In genomic region chr7:117401293-117402002, GRCh38 we compare ENCODE assay signal across 11 cellular contexts. TPM values are rescaled to one million over a fixed set of nuclear protein-coding genes. Genes with fewer than 3 reads are reported as not detected.
DNase-seq lines count a peak whose midpoint lies in the region; ATAC-seq, FAIRE-seq and TF ChIP-seq lines count a peak whose summit lies in the region.
"Had no signal": no experiment of that assay in that cellular context is flagged by ENCODE, and none has a peak within 500 bp of the region (broad histone marks: within the 10 kb centered on the region; RNA-seq: fewer than 3 reads in every experiment).

No MANE protein-coding gene starts in this region.

- H3K4me1 ChIP-seq in DOHH2 (ENCODE audit: control insufficient read depth, low read length) (no peaks in the 10 kb centered on the region), H9 (ENCODE audit: insufficient read depth, low read length) (no peaks in the 10 kb centered on the region), Panc1 (ENCODE audit: control insufficient read depth, insufficient read depth, low read length) (no peaks in the 10 kb centered on the region), keratinocyte (ENCODE audit: control insufficient read depth, extremely low read depth, insufficient read depth, low read length) (no peaks in the 10 kb centered on the region)

- no peak overlapping the region for H2BK5ac ChIP-seq in H9 (ENCODE audit: insufficient read length, low read length)

- H3K14ac ChIP-seq in H9 (ENCODE audit: insufficient read depth, low read length) = no peak overlapping the region

- H3K27ac Mint-ChIP-seq in H9 = no peak overlapping the region; a peak in 1 of 7 replicates
- no peak overlapping the region for H3K27ac Mint-ChIP-seq in activated CD4-positive, alpha-beta memory T cell treated with anti-CD3 and anti-CD28 coated beads, Interleukin-2, amount 10 ng/mL, durations not matched to agents 7 days and 5 days

- H3K4me2 ChIP-seq in DOHH2 (ENCODE audit: low read length) = no peak overlapping the region
- H3K4me2 ChIP-seq in H9 (ENCODE audit: insufficient read depth, insufficient read length, low read length) = no peak overlapping the region
- H3K4me2 ChIP-seq in keratinocyte (ENCODE audit: control insufficient read depth, extremely low read depth, insufficient read depth, low read depth, low read length) = no peak overlapping the region

- no peaks in the 10 kb centered on the region for H3K9me2 ChIP-seq in DOHH2 (replicated peaks; ENCODE audit: control insufficient read depth, low read length)

- no peak for FAIRE-seq in keratinocyte (lab: Jason Lieb, UNC)

- H3K36me3 ChIP-seq in DOHH2 (ENCODE audit: control insufficient read depth, low read length) (no peaks in the 10 kb centered on the region), Panc1 (ENCODE audit: control insufficient read depth, insufficient read depth, low read length) (no peaks in the 10 kb centered on the region; the same call in 1 of the 2 replicates), keratinocyte (ENCODE audit: control insufficient read depth in 2 of 2, extremely low read depth in 1 of 2, insufficient read depth in 2 of 2, low read length in 2 of 2) (no peaks in the 10 kb centered on the region)

- no peak overlapping the region for H3K56ac ChIP-seq in H9 (ENCODE audit: insufficient read length, low read depth, low read length)

- intact Hi-C loops in Panc1 (cut with micrococcal nuclease; ENCODE audit: unreplicated experiment) = loop anchor here (2.0 kb wide), 1 partner anchor 313 kb away; no protein-coding TSS in a partner anchor

- CTCF ChIA-PET in Panc1 (lab: Charles Lee) = interaction anchor here (0.6 kb wide), 1 partner anchor 168 kb away, joined by 3 read pairs; no protein-coding TSS in a partner anchor
- CTCF ChIA-PET in activated CD4-positive, alpha-beta memory T cell treated with anti-CD3 and anti-CD28 coated beads, Interleukin-2, amount 10 ng/mL, durations not matched to agents 7 days and 5 days (lab: Charles Lee) = interaction anchor here (0.6 kb wide), 1 partner anchor 54 kb away, joined by 3 read pairs; no protein-coding TSS in a partner anchor

- no peaks in the 10 kb centered on the region for H3F3A ChIP-seq in DOHH2 (ENCODE audit: control insufficient read depth, insufficient read depth)

- H2AFZ ChIP-seq in H9 (ENCODE audit: low read length) (no peak overlapping the region), keratinocyte (ENCODE audit: control insufficient read depth, low read length) (no peak overlapping the region)

- H4K8ac ChIP-seq in H9 (replicated peaks; ENCODE audit: insufficient read length, low read depth, low read length) = no peak overlapping the region

- no peaks in the 10 kb centered on the region for H3K9me1 ChIP-seq in keratinocyte (ENCODE audit: control insufficient read depth, extremely low read depth, insufficient read depth, low read length)

- no peak overlapping the region for H2BK12ac ChIP-seq in H9 (ENCODE audit: insufficient read length, low read depth, low read length)

- DNase-seq in H9 (no peak), Panc1 (ENCODE audit: low read depth, low spot score) (no peak), keratinocyte (ENCODE audit: low read depth, low spot score) (no peak), substantia nigra (lab: John Stamatoyannopoulos, UW) (no peak), GF-D8 (lab: John Stamatoyannopoulos, UW) (no peak)
- DNase-seq in activated CD4-positive, alpha-beta memory T cell treated with anti-CD3 and anti-CD28 coated beads, Interleukin-2, amount 10 ng/mL, durations not matched to agents 7 days and 5 days = no peak
- no peak for DNase-seq in stimulated activated CD4-positive, alpha-beta T cell treated with anti-CD3 and anti-CD28 coated beads, Interleukin-4, amount 100 ng/mL, for 4 hours
- DNase-seq: NCI-H146, posterior cingulate gyrus had no signal

- in situ Hi-C loops in Panc1 (cut with HindIII; ENCODE audit: low pct_unique_long_range_greater_than_20kb, low sequenced_read_pairs) = no loop called here

- H3K23me2 ChIP-seq in H9 (ENCODE audit: insufficient read length, low read depth, low read length, poor library complexity, severe bottlenecking) = no peaks in the 10 kb centered on the region

- no peaks in the 10 kb centered on the region for H3K79me1 ChIP-seq in H9 (ENCODE audit: insufficient read depth, low read depth, low read length, poor library complexity, severe bottlenecking)

- H3K23ac ChIP-seq in H9 (ENCODE audit: insufficient read length, low read depth, low read length) = no peak overlapping the region

- TF ChIP-seq CTCF in DOHH2 (IDR thresholded peaks at IDR 0.05; ENCODE audit: low read depth, low read length, poor library complexity, severe bottlenecking) (peak; percentile 41), H9 (conservative IDR thresholded peaks at IDR 0.05) (peak; percentile 64), Panc1 (IDR thresholded peaks at IDR 0.05) (peak; percentile 14; the same call in 1 of the 2 replicates), keratinocyte (optimal IDR thresholded peaks at IDR 0.05 in 1 of 3, IDR thresholded peaks at IDR 0.05 in 1 of 3, conservative IDR thresholded peaks at IDR 0.05 in 1 of 3; ENCODE audit: extremely low read depth in 1 of 3, insufficient read depth in 2 of 3, low read length in 3 of 3) (peak in 2 of 3 experiments; percentile 31 to 36)

- no peak overlapping the region for H2BK20ac ChIP-seq in H9 (ENCODE audit: low read depth, low read length, poor library complexity, severe bottlenecking)

- H3K4me3 ChIP-seq in DOHH2 (ENCODE audit: low read length) = no peak overlapping the region
- H3K4me3 ChIP-seq in Panc1 (ENCODE audit: low read depth in 2 of 2, low read length in 2 of 2) = no peak overlapping the region
- no peak overlapping the region for H3K4me3 ChIP-seq in keratinocyte (ENCODE audit: control insufficient read depth in 2 of 3, extremely low read depth in 1 of 3, insufficient read depth in 2 of 3, low read depth in 1 of 3, low read length in 3 of 3)

- dilution Hi-C loops in keratinocyte (cut with MboI; ENCODE audit: extremely low pct_ligation_motif_present, low sequenced_read_pairs) = no loop called here

- no peak overlapping the region for H4K91ac ChIP-seq in H9 (ENCODE audit: insufficient read length, low read depth, low read length)

- no peak overlapping the region for H2BK120ac ChIP-seq in H9 (ENCODE audit: low read depth, low read length, poor library complexity, severe bottlenecking)

- no peak overlapping the region for H3K4me3 Mint-ChIP-seq in H9
- H3K4me3 Mint-ChIP-seq in activated CD4-positive, alpha-beta memory T cell treated with anti-CD3 and anti-CD28 coated beads, Interleukin-2, amount 10 ng/mL, durations not matched to agents 7 days and 5 days = no peak overlapping the region

- no TSS peak for BruUV-seq in Panc1 (replicated peaks; lab: Mats Ljungman, UMichigan)

- H3K27ac ChIP-seq in DOHH2 (ENCODE audit: low read depth, low read length) (no peak overlapping the region), H9 (ENCODE audit: insufficient read length, low read depth, low read length) (no peak overlapping the region), Panc1 (ENCODE audit: low read length) (no peak overlapping the region), keratinocyte (ENCODE audit: control insufficient read depth, insufficient read depth, low read length) (no peak overlapping the region), substantia nigra (ENCODE audit: low read depth, low read length, poor library complexity, severe bottlenecking) (no peak overlapping the region)

- no CpG with 5 or more reads among the region's 5 CpGs for WGBS in H9 (ENCODE audit: extremely low coverage, insufficient read length, low lambda C conversion rate)

- H3K36me3 Mint-ChIP-seq in H9 (ENCODE audit: insufficient read depth in 1 of 3, low read depth in 3 of 3) = no peaks in the 10 kb centered on the region
- H3K36me3 Mint-ChIP-seq in activated CD4-positive, alpha-beta memory T cell treated with anti-CD3 and anti-CD28 coated beads, Interleukin-2, amount 10 ng/mL, durations not matched to agents 7 days and 5 days (ENCODE audit: low read depth) = no peaks in the 10 kb centered on the region

- POLR2A ChIA-PET in Panc1 (lab: Charles Lee) = no interaction called here
- POLR2A ChIA-PET in activated CD4-positive, alpha-beta memory T cell treated with anti-CD3 and anti-CD28 coated beads, Interleukin-2, amount 10 ng/mL, durations not matched to agents 7 days and 5 days (lab: Charles Lee) = no interaction called here

- peaks cover 5 to 10% of the 10 kb centered on the region in 2 experiments for H3K4me1 Mint-ChIP-seq in H9
- no peaks in the 10 kb centered on the region for H3K4me1 Mint-ChIP-seq in activated CD4-positive, alpha-beta memory T cell treated with anti-CD3 and anti-CD28 coated beads, Interleukin-2, amount 10 ng/mL, durations not matched to agents 7 days and 5 days

- H4K5ac ChIP-seq in H9 (ENCODE audit: insufficient read length, low read depth, low read length) = no peak overlapping the region

- no peaks in the 10 kb centered on the region for H3K79me2 ChIP-seq in DOHH2 (ENCODE audit: control insufficient read depth, low read length)
- no peaks in the 10 kb centered on the region for H3K79me2 ChIP-seq in H9 (ENCODE audit: insufficient read depth, low read length)
- H3K79me2 ChIP-seq in keratinocyte (ENCODE audit: control insufficient read depth, insufficient read depth, low read length) = no peaks in the 10 kb centered on the region

- H3K4ac ChIP-seq in H9 (ENCODE audit: low read depth, low read length) = no peak overlapping the region

- no peaks in the 10 kb centered on the region for H3K9me3 ChIP-seq in DOHH2 (ENCODE audit: control insufficient read depth, insufficient read depth, low read length)
- H3K9me3 ChIP-seq in H9 (ENCODE audit: control insufficient read depth, low read depth, low read length) = no peaks in the 10 kb centered on the region
- no peaks in the 10 kb centered on the region for H3K9me3 ChIP-seq in Panc1 (ENCODE audit: control insufficient read depth, insufficient read depth, low read depth, low read length)
- no peaks in the 10 kb centered on the region for H3K9me3 ChIP-seq in keratinocyte (ENCODE audit: control insufficient read depth, low read depth, low read length)

- no peaks in the 10 kb centered on the region for H3K27me3 Mint-ChIP-seq in H9 (ENCODE audit: low read depth)
- H3K27me3 Mint-ChIP-seq in activated CD4-positive, alpha-beta memory T cell treated with anti-CD3 and anti-CD28 coated beads, Interleukin-2, amount 10 ng/mL, durations not matched to agents 7 days and 5 days = no peaks in the 10 kb centered on the region

- H3K9me3 Mint-ChIP-seq in H9 = no peaks in the 10 kb centered on the region
- H3K9me3 Mint-ChIP-seq in activated CD4-positive, alpha-beta memory T cell treated with anti-CD3 and anti-CD28 coated beads, Interleukin-2, amount 10 ng/mL, durations not matched to agents 7 days and 5 days = no peaks in the 10 kb centered on the region

- no peaks in the 10 kb centered on the region for H4K20me1 ChIP-seq in DOHH2 (ENCODE audit: control insufficient read depth, insufficient read depth, low read depth, low read length)
- no peaks in the 10 kb centered on the region for H4K20me1 ChIP-seq in H9 (ENCODE audit: control insufficient read depth, insufficient read depth, insufficient read length)
- H4K20me1 ChIP-seq in keratinocyte (ENCODE audit: control insufficient read depth, extremely low read depth, insufficient read depth, low read length) = no peaks in the 10 kb centered on the region

- no peaks in the 10 kb centered on the region for H3K27me3 ChIP-seq in DOHH2 (ENCODE audit: control insufficient read depth, low read length)
- no peaks in the 10 kb centered on the region for H3K27me3 ChIP-seq in H9 (ENCODE audit: insufficient read depth, low read length)
- H3K27me3 ChIP-seq in Panc1 (ENCODE audit: control insufficient read depth, insufficient read depth, low read length) = 0 out of 2 replicates have a peak, but pooled peaks cover 3% of the 10 kb centered on the region
- H3K27me3 ChIP-seq in keratinocyte (ENCODE audit: control insufficient read depth, extremely low read depth, insufficient read depth, low read length) = no peaks in the 10 kb centered on the region

- no peak overlapping the region for H3T11ph ChIP-seq in H9 (ENCODE audit: low read length)

- no peak overlapping the region for H2BK15ac ChIP-seq in H9 (ENCODE audit: low read depth, low read length)

- H3K9ac ChIP-seq in H9 (ENCODE audit: extremely low read depth, insufficient read length, low read length) (no peak overlapping the region), keratinocyte (ENCODE audit: control insufficient read depth, extremely low read depth, insufficient read depth, low read length) (no peak overlapping the region)

- ATAC-seq in Panc1 = peak; percentile 62; the same call in 1 of the 2 replicates

- no peak overlapping the region for H3K18ac ChIP-seq in H9 (ENCODE audit: insufficient read length, low read depth, low read length)

- no peak overlapping the region for H2AK5ac ChIP-seq in H9 (ENCODE audit: insufficient read length, low read length)

RNA-seq across cellular contexts. Expression of gene ASZ1, which starts 25.8 kb away (rescaled TPM):
- total RNA-seq in H9 (2021) (not detected in 2 replicates), Panc1 (2021; ENCODE audit: unreplicated experiment) (not detected)
- polyA plus RNA-seq in Panc1 (2012; ENCODE audit: insufficient read length) = not detected
- polyA plus RNA-seq in keratinocyte = not detected in 3 replicates
- polyA plus RNA-seq in keratinocyte (2011; ENCODE audit: low read depth) = not detected
- not detected in 2 replicates for polyA plus RNA-seq in keratinocyte (2011; cell fraction: cytosol; rRNA removed)
- not detected in 2 replicates for polyA plus RNA-seq in keratinocyte (2011; cell fraction: nucleus; rRNA removed)
- polyA plus RNA-seq in keratinocyte (2012; ENCODE audit: low replicate concordance) = not detected in 2 replicates
- not detected in 3 replicates for polyA minus RNA-seq in keratinocyte
- not detected for polyA minus RNA-seq in keratinocyte (2011; cell fraction: cytosol; rRNA and poly(A)+ RNA removed)
- not detected in 2 replicates for polyA minus RNA-seq in keratinocyte (2011; cell fraction: nucleus; rRNA and poly(A)+ RNA removed)
- total RNA-seq in activated CD4-positive, alpha-beta memory T cell treated with anti-CD3 and anti-CD28 coated beads, Interleukin-2, amount 10 ng/mL, durations not matched to agents 7 days and 5 days = not detected
- total RNA-seq: G401 had no signal

Comparison
In these comparisons a context has a peak if more than half of its experiments do, and no peak if none do; other contexts are left out.
1. CTCF ChIP-seq: peak in every context shown above with its lines; median percentile 64 in H9; 41 in DOHH2; 34 in keratinocyte; 14 in Panc1.